Comparison of ENCODE assay signal across 14 cellular contexts in the genomic region with DNA sequence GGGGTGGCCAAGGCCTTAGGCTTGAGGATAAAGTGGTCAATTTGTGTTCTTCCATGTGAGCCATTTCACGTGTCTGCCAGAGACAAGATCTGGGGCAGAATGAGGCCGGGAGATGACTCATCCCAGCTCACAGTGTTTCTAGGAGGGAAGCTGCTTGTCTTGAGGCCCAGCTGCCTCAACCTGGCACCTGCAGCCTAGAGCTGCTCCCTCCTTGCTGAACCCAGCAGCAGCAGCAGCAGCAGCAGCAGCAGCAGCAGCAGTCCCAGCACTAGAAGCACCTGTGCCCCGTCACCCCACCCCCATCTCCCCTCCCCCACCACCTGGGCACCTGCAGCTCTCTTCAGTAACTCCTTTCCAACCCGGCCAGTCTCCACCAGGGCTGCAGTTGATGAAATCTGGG.
DNase-seq lines count a peak whose midpoint lies in the region; ATAC-seq and TF ChIP-seq lines count a peak whose summit lies in the region.
"Had no signal": no experiment of that assay in that cellular context is flagged by ENCODE, and none has a peak within 500 bp of the region (broad histone marks: within the 10 kb centered on the region; RNA-seq: fewer than 3 reads in every experiment).

No MANE protein-coding gene starts in this region.

- no peaks in the 10 kb centered on the region for H3K79me2 ChIP-seq in smooth muscle cell (ENCODE audit: low read depth)

- H3K4me2 ChIP-seq in smooth muscle cell: peak overlapping the region; percentile 48

- no peaks in the 10 kb centered on the region for H4K20me1 ChIP-seq in smooth muscle cell (ENCODE audit: low read depth)

- H3K9ac ChIP-seq in endodermal cell (ENCODE audit: extremely low read depth, low read length, poor library complexity, severe bottlenecking): no peak overlapping the region
- H3K9ac ChIP-seq in smooth muscle cell (ENCODE audit: low read depth): no peak overlapping the region

- no peak for ATAC-seq in GM19397 (IDR thresholded peaks at IDR 0.05; ENCODE audit: unreplicated experiment)
- ATAC-seq: HCT116, T-helper 17 cell had no signal

- H3K36me3 ChIP-seq in endodermal cell (ENCODE audit: control insufficient read depth, insufficient read depth, low read length): no peaks in the 10 kb centered on the region
- no peaks in the 10 kb centered on the region for H3K36me3 ChIP-seq in smooth muscle cell (ENCODE audit: low read depth)
- H3K36me3 ChIP-seq: brain microvascular endothelial cell, transverse colon had no signal

- WGBS in endodermal cell (ENCODE audit: insufficient coverage in 1 of 2, insufficient read length in 1 of 2), 2 experiments: 68% methylated on average over 4 of the region's 4 CpGs; no CpG with 5 or more reads in 1 of the 2 experiments
- WGBS in smooth muscle cell (ENCODE audit: low lambda C conversion rate): 28% methylated on average over 4 of the region's 4 CpGs

- H3K27ac Mint-ChIP-seq in endodermal cell: no peak overlapping the region
- H3K27ac Mint-ChIP-seq: T-helper 17 cell had no signal

- no peak overlapping the region for H3K4me3 Mint-ChIP-seq in endodermal cell
- H3K4me3 Mint-ChIP-seq: T-helper 17 cell had no signal

- TF ChIP-seq CTCF in endodermal cell (conservative IDR thresholded peaks at IDR 0.05) (no peak), smooth muscle cell (IDR thresholded peaks at IDR 0.05; ENCODE audit: borderline replicate concordance, insufficient read depth, poor library complexity, severe bottlenecking) (no peak)

- no peaks in the 10 kb centered on the region for H3F3A ChIP-seq in smooth muscle cell (ENCODE audit: low read depth)

- H3K4me3 ChIP-seq in endodermal cell (ENCODE audit: low read length) (no peak overlapping the region), smooth muscle cell (no peak overlapping the region)
- H3K4me3 ChIP-seq: transverse colon had no signal

- peak; percentile 20 for DNase-seq in NCI-H748 (lab: John Stamatoyannopoulos, UW; ENCODE audit: unreplicated experiment)
- DNase-seq in NCI-H748 treated with DMSO at 0.1 percent for 48 hours (lab: John Stamatoyannopoulos, UW): no peak
- peak; percentile 70 for DNase-seq in NCI-H510A treated with DMSO at 0.1 percent for 48 hours (lab: John Stamatoyannopoulos, UW)
- DNase-seq in endodermal cell: peak; percentile 64
- DNase-seq in smooth muscle cell (lab: John Stamatoyannopoulos, UW; ENCODE audit: unreplicated experiment): no peak
- DNase-seq in activated CD4-positive, CD25-positive, alpha-beta regulatory T cell (lab: John Stamatoyannopoulos, UW): no peak
- no peak for DNase-seq in T-helper 9 cell
- DNase-seq: brain microvascular endothelial cell, midbrain, T-helper 17 cell, transverse colon had no signal

- H3K9me3 Mint-ChIP-seq in endodermal cell: peaks cover 3% of the 10 kb centered on the region

- H3K9me3 ChIP-seq in endodermal cell (ENCODE audit: control insufficient read depth, low read length) (peaks cover 12% of the 10 kb centered on the region), smooth muscle cell (replicated peaks; ENCODE audit: low read depth) (no peaks in the 10 kb centered on the region)
- H3K9me3 ChIP-seq: transverse colon had no signal

- H3K27ac ChIP-seq in endodermal cell (ENCODE audit: low read depth, low read length) (no peak overlapping the region), smooth muscle cell (ENCODE audit: low read depth) (no peak overlapping the region)
- H3K27ac ChIP-seq: brain microvascular endothelial cell, epithelial cell of prostate, transverse colon had no signal

- no peak overlapping the region for H2AFZ ChIP-seq in smooth muscle cell (ENCODE audit: low read depth)

- H3K27me3 Mint-ChIP-seq in endodermal cell (ENCODE audit: insufficient read depth): peaks cover 19% of the 10 kb centered on the region

- no peaks in the 10 kb centered on the region for H3K36me3 Mint-ChIP-seq in endodermal cell (ENCODE audit: low read depth)

- H3K4me1 Mint-ChIP-seq in endodermal cell: peaks cover 18% of the 10 kb centered on the region
- H3K4me1 Mint-ChIP-seq: T-helper 17 cell had no signal

- peaks cover 10% of the 10 kb centered on the region for H3K4me1 ChIP-seq in endodermal cell (ENCODE audit: control insufficient read depth, insufficient read depth, low read length)
- peaks cover 3% of the 10 kb centered on the region for H3K4me1 ChIP-seq in smooth muscle cell (ENCODE audit: low read depth)
- H3K4me1 ChIP-seq: transverse colon had no signal

- H3K27me3 ChIP-seq in endodermal cell (ENCODE audit: control insufficient read depth, insufficient read depth, low read length, poor library complexity, severe bottlenecking) (peaks cover 22% of the 10 kb centered on the region), smooth muscle cell (ENCODE audit: low read depth) (peaks cover 35% of the 10 kb centered on the region)
- H3K27me3 ChIP-seq: brain microvascular endothelial cell had no signal

Comparison
In these comparisons a context has a peak if more than half of its experiments do, and no peak if none do; other contexts are left out.
1. DNase-seq: peak in NCI-H748 (single experiment), NCI-H510A treated with DMSO at 0.1 percent for 48 hours (single experiment) and endodermal cell (single experiment); none in NCI-H748 treated with DMSO at 0.1 percent for 48 hours (single experiment), smooth muscle cell (single experiment), activated CD4-positive, CD25-positive, alpha-beta regulatory T cell (0 of 4) and T-helper 9 cell (single experiment).